ENCODE assay signal across 1 cellular context in genomic region chr19:47447470-47448359, GRCh38.
TF ChIP-seq lines count a peak whose summit lies in the region.

No MANE protein-coding gene starts in this region.

TF ChIP-seq in HEK293, 187 proteins besides CTCF, POLR2A, EP300 and RAD21 (continued from another document):
- TF ChIP-seq BCL6B (tag by site-specific recombination; IDR thresholded peaks at IDR 0.05) (no peak), ZNF10 (tag by site-specific recombination; IDR thresholded peaks at IDR 0.05) (no peak), KLF1 (tag by site-specific recombination; IDR thresholded peaks at IDR 0.05) (peak; percentile 67; the same call in 1 of the 2 replicates), EGR2 (tag by site-specific recombination; IDR thresholded peaks at IDR 0.05; ENCODE audit: low read depth) (peak; percentile 75), ZNF157 (tag by site-specific recombination; IDR thresholded peaks at IDR 0.05) (no peak), GLIS1 (tag by site-specific recombination; IDR thresholded peaks at IDR 0.05) (no peak), SP3 (tag by site-specific recombination; IDR thresholded peaks at IDR 0.05) (peak; percentile 78), ZNF654 (tag by site-specific recombination; IDR thresholded peaks at IDR 0.05; ENCODE audit: low read depth) (no peak), YY1 (tag by site-specific recombination; IDR thresholded peaks at IDR 0.05) (no peak), ZNF23 (tag by site-specific recombination; IDR thresholded peaks at IDR 0.05; ENCODE audit: borderline replicate concordance) (no peak), ZNF514 (tag by site-specific recombination; IDR thresholded peaks at IDR 0.05) (no peak), ZNF785 (tag by site-specific recombination; IDR thresholded peaks at IDR 0.05) (no peak)
